Comparison of ENCODE assay signal across 11 cellular contexts in genomic region chr17:17414316-17414937, GRCh38.
A peak's percentile ranks its signal among the peaks of the same experiment; 100 is the strongest.
DNase-seq lines count a peak whose midpoint lies in the region; ATAC-seq and TF ChIP-seq lines count a peak whose summit lies in the region.
"Had no signal": no experiment of that assay in that cellular context is flagged by ENCODE, and none has a peak within 500 bp of the region (broad histone marks: within the 10 kb centered on the region; RNA-seq: fewer than 3 reads in every experiment).

No MANE protein-coding gene starts in this region.

- no peaks in the 10 kb centered on the region for H3K79me2 ChIP-seq in smooth muscle cell (ENCODE audit: low read depth)

- no peaks in the 10 kb centered on the region for H3K36me3 Mint-ChIP-seq in naive thymus-derived CD4-positive, alpha-beta T cell
- H3K36me3 Mint-ChIP-seq: activated naive CD4-positive, alpha-beta T cell treated with anti-CD3 and anti-CD28 coated beads, Interleukin-2, amount 50 U/mL, for 24 hours had no signal

- 48 to 54% methylated on average over 15 of the region's 15 CpGs for WGBS in heart right ventricle, 2 donors
- 66% methylated on average over 15 of the region's 15 CpGs for whole genome bisulfite sequencing in smooth muscle cell (ENCODE audit: low lambda C conversion rate)

- peak in 3 of 8 donors; percentile 23 to 31 (median 25) for ATAC-seq in heart right ventricle
- no peak for ATAC-seq in naive thymus-derived CD4-positive, alpha-beta T cell
- ATAC-seq in HG03457 (IDR thresholded peaks at IDR 0.05; ENCODE audit: unreplicated experiment), result no peak

- peaks cover 0 to 3% (median 0%) of the 10 kb centered on the region in 11 donors for H3K9me3 Mint-ChIP-seq in naive thymus-derived CD4-positive, alpha-beta T cell
- H3K9me3 Mint-ChIP-seq: activated naive CD4-positive, alpha-beta T cell treated with anti-CD3 and anti-CD28 coated beads, Interleukin-2, amount 50 U/mL, for 24 hours had no signal

- CTCF ChIA-PET in naive thymus-derived CD4-positive, alpha-beta T cell (lab: Charles Lee), result no interaction called here

- peak; percentile 81 for DNase-seq in GM03348 (ENCODE audit: low spot score)
- DNase-seq in heart right ventricle, result peak in 1 of 2 donors; percentile 28
- no peak for DNase-seq in smooth muscle cell (lab: John Stamatoyannopoulos, UW; ENCODE audit: unreplicated experiment)
- no peak for DNase-seq in naive thymus-derived CD4-positive, alpha-beta T cell
- no peak for DNase-seq in SKM-1 treated with dmso at 0.1 percent for 144 hours (lab: John Stamatoyannopoulos, UW; ENCODE audit: unreplicated experiment)
- no peak for DNase-seq in H7
- DNase-seq: activated CD4-positive, CD25-positive, alpha-beta regulatory T cell had no signal

- H4K20me1 ChIP-seq in smooth muscle cell (ENCODE audit: low read depth), result no peaks in the 10 kb centered on the region

- H3F3A ChIP-seq in smooth muscle cell (ENCODE audit: low read depth), result peaks cover 16% of the 10 kb centered on the region

- H3K27ac Mint-ChIP-seq in naive thymus-derived CD4-positive, alpha-beta T cell, result peak overlapping the region in 1 of 9 donors; percentile 51

- no peak overlapping the region for H3K4me2 ChIP-seq in smooth muscle cell

- TF ChIP-seq CTCF in heart right ventricle (IDR thresholded peaks at IDR 0.05), result no peak
- no peak for TF ChIP-seq CTCF in smooth muscle cell (IDR thresholded peaks at IDR 0.05; ENCODE audit: borderline replicate concordance, insufficient read depth, poor library complexity, severe bottlenecking)

- H3K27me3 ChIP-seq in heart right ventricle, result no peaks in the 10 kb centered on the region
- no peaks in the 10 kb centered on the region for H3K27me3 ChIP-seq in smooth muscle cell (ENCODE audit: low read depth)
- H3K27me3 ChIP-seq in naive thymus-derived CD4-positive, alpha-beta T cell (ENCODE audit: control insufficient read depth in 2 of 2, insufficient read depth in 2 of 2, low read length in 2 of 2), result no peaks in the 10 kb centered on the region
- no peaks in the 10 kb centered on the region; the same call in 1 of the 2 replicates for H3K27me3 ChIP-seq in H7 (ENCODE audit: control insufficient read depth, insufficient read depth, low read length)
- H3K27me3 ChIP-seq: heart left ventricle had no signal

- H3K27me3 Mint-ChIP-seq in naive thymus-derived CD4-positive, alpha-beta T cell, result peaks cover 0 to 5% (median 0%) of the 10 kb centered on the region in 5 donors
- H3K27me3 Mint-ChIP-seq: activated naive CD4-positive, alpha-beta T cell treated with anti-CD3 and anti-CD28 coated beads, Interleukin-2, amount 50 U/mL, for 24 hours had no signal

- intact Hi-C loops in heart right ventricle (cut with DNase I), result no loop called here
- intact Hi-C loops in naive thymus-derived CD4-positive, alpha-beta T cell (cut with micrococcal nuclease), result no loop called here

- peak overlapping the region; percentile 10 for H2AFZ ChIP-seq in smooth muscle cell (ENCODE audit: low read depth)

- peaks cover 2 to 54% (median 35%) of the 10 kb centered on the region in 9 donors for H3K4me1 ChIP-seq in heart right ventricle
- H3K4me1 ChIP-seq in smooth muscle cell (ENCODE audit: low read depth), result no peaks in the 10 kb centered on the region
- peaks cover 0 to 9% of the 10 kb centered on the region in 2 donors for H3K4me1 ChIP-seq in naive thymus-derived CD4-positive, alpha-beta T cell (ENCODE audit: control insufficient read depth in 2 of 2, insufficient read depth in 2 of 2, low read length in 2 of 2)

- H3K9me3 ChIP-seq in heart right ventricle (no peaks in the 10 kb centered on the region), smooth muscle cell (replicated peaks; ENCODE audit: low read depth) (no peaks in the 10 kb centered on the region)
- H3K9me3 ChIP-seq in naive thymus-derived CD4-positive, alpha-beta T cell (ENCODE audit: control insufficient read depth in 2 of 3, low read length in 3 of 3), result no peaks in the 10 kb centered on the region
- H3K9me3 ChIP-seq: heart left ventricle had no signal

- H3K36me3 ChIP-seq in heart right ventricle (no peaks in the 10 kb centered on the region), smooth muscle cell (ENCODE audit: low read depth) (no peaks in the 10 kb centered on the region), H7 (replicated peaks; ENCODE audit: control insufficient read depth, insufficient read depth, low read length) (no peaks in the 10 kb centered on the region)
- H3K36me3 ChIP-seq in naive thymus-derived CD4-positive, alpha-beta T cell (ENCODE audit: control insufficient read depth in 2 of 3, insufficient read depth in 3 of 3, low read length in 3 of 3), result no peaks in the 10 kb centered on the region
- H3K36me3 ChIP-seq: heart left ventricle had no signal

- POLR2A ChIA-PET in naive thymus-derived CD4-positive, alpha-beta T cell (lab: Charles Lee), result interaction anchor here (0.6 to 1.0 kb wide), 2 partner anchors 23 to 206 kb away, joined by 3 read pairs; no protein-coding TSS in a partner anchor

- H3K27ac ChIP-seq in angular gyrus (ENCODE audit: low read depth, low read length) (peak overlapping the region; percentile 56), heart right ventricle (peak overlapping the region in 7 of 10 donors; percentile 15 to 76 (median 56)), smooth muscle cell (ENCODE audit: low read depth) (no peak overlapping the region)
- no peak overlapping the region for H3K27ac ChIP-seq in naive thymus-derived CD4-positive, alpha-beta T cell (ENCODE audit: low read depth, low read length)

- H3K4me3 Mint-ChIP-seq in naive thymus-derived CD4-positive, alpha-beta T cell, result no peak overlapping the region
- H3K4me3 Mint-ChIP-seq: activated naive CD4-positive, alpha-beta T cell treated with anti-CD3 and anti-CD28 coated beads, Interleukin-2, amount 50 U/mL, for 24 hours had no signal

- peak overlapping the region in 1 of 10 donors; percentile 22 for H3K4me3 ChIP-seq in heart right ventricle
- no peak overlapping the region for H3K4me3 ChIP-seq in smooth muscle cell
- H3K4me3 ChIP-seq in naive thymus-derived CD4-positive, alpha-beta T cell (ENCODE audit: low read length), result no peak overlapping the region
- H3K4me3 ChIP-seq in H7 (ENCODE audit: insufficient read depth, low read depth, low read length), result no peak overlapping the region

- H3K4me1 Mint-ChIP-seq in naive thymus-derived CD4-positive, alpha-beta T cell, result peaks cover 10 to 35% (median 22%) of the 10 kb centered on the region in 7 donors

- no peak overlapping the region for H3K9ac ChIP-seq in smooth muscle cell (ENCODE audit: low read depth)

Comparison
In these comparisons a context has a peak if more than half of its experiments do, and no peak if none do; other contexts are left out.
1. H3K27ac ChIP-seq: peak in angular gyrus (single experiment) and heart right ventricle (7 of 10); none in smooth muscle cell (single experiment) and naive thymus-derived CD4-positive, alpha-beta T cell (single experiment).